ENCODE assay signal across 25 cellular contexts in the genomic region with DNA sequence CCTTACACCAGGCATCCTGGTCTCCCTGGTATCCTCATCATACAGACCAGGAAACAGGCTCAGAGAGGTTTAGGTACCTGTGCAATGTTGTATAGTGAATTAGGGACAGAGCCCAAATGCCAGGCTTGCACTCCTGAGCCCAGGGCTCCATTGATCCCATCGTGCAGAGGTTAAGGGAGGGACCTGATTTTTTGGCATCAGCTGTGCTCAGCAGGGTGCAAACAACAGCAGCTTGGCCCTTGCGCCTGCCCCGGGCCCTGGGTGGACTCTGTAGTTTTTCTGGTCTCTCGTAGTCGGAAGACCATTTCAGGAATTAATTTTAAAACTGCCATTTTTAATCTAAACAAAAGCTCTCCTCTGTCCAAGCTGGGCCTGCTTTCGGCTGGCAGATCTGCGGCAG.
A peak's percentile ranks its signal among the peaks of the same experiment; 100 is the strongest.
DNase-seq lines count a peak whose midpoint lies in the region; FAIRE-seq and TF ChIP-seq lines count a peak whose summit lies in the region.
"Had no signal": no experiment of that assay in that cellular context is flagged by ENCODE, and none has a peak within 500 bp of the region (broad histone marks: within the 10 kb centered on the region; RNA-seq: fewer than 3 reads in every experiment).

No MANE protein-coding gene starts in this region.

- H3K9ac ChIP-seq in MM.1S (ENCODE audit: low read length) (no peak overlapping the region), H1 (replicated peaks in 1 of 4; ENCODE audit: extremely low read depth in 1 of 4, low read depth in 3 of 4, low read length in 3 of 4) (no peak overlapping the region)

- H2BK20ac ChIP-seq in H1 (ENCODE audit: low read length), result no peak overlapping the region

- TF ChIP-seq CTCF in MM.1S (IDR thresholded peaks at IDR 0.05; ENCODE audit: low read length), result no peak
- TF ChIP-seq CTCF in H1 (IDR thresholded peaks at IDR 0.05; ENCODE audit: control extremely low read depth in 1 of 3, insufficient read depth in 1 of 3, low read depth in 1 of 3, low read length in 3 of 3), result no peak
- TF ChIP-seq CTCF in mesothelial cell of epicardium (IDR thresholded peaks at IDR 0.05; ENCODE audit: unreplicated experiment), result no peak
- TF ChIP-seq CTCF in A673 (conservative IDR thresholded peaks at IDR 0.05; ENCODE audit: low read depth, low read length), result no peak

- BruUV-seq in A673 (replicated peaks; lab: Mats Ljungman, UMichigan), result no TSS peak

- no peak overlapping the region for H3K27ac Mint-ChIP-seq in T-helper 2 cell treated with Interferon-gamma antibody and Interleukin-4, amounts not matched to agents 5 μg/mL and 100 μg/mL, for 36 hours
- peak overlapping the region; percentile 74 for H3K27ac Mint-ChIP-seq in mesothelial cell of epicardium
- H3K27ac Mint-ChIP-seq: IgD-negative memory B cell had no signal

- no peak overlapping the region for H3K4ac ChIP-seq in H1 (replicated peaks; ENCODE audit: insufficient read length, low read depth, low read length)

- H3K27me3 Mint-ChIP-seq in T-helper 2 cell treated with Interferon-gamma antibody and Interleukin-4, amounts not matched to agents 5 μg/mL and 100 μg/mL, for 36 hours (ENCODE audit: low read depth), result peaks cover 7% of the 10 kb centered on the region
- H3K27me3 Mint-ChIP-seq in mesothelial cell of epicardium (ENCODE audit: low read depth), result no peaks in the 10 kb centered on the region

- no peak overlapping the region for H3K56ac ChIP-seq in H1 (replicated peaks; ENCODE audit: insufficient read length, low read depth, low read length)

- H3K79me1 ChIP-seq in H1 (ENCODE audit: low read depth, low read length), result peaks cover 4% of the 10 kb centered on the region

- H3K9me3 Mint-ChIP-seq in T-helper 2 cell treated with Interferon-gamma antibody and Interleukin-4, amounts not matched to agents 5 μg/mL and 100 μg/mL, for 36 hours, result no peaks in the 10 kb centered on the region
- H3K9me3 Mint-ChIP-seq in mesothelial cell of epicardium, result no peaks in the 10 kb centered on the region
- H3K9me3 Mint-ChIP-seq: IgD-negative memory B cell had no signal

- no peak overlapping the region for H2BK12ac ChIP-seq in H1 (ENCODE audit: low read depth, low read length)

- intact Hi-C loops in A673 (cut with micrococcal nuclease; ENCODE audit: unreplicated experiment), result loop anchor here (2.0 kb wide), 2 partner anchors 77 to 119 kb away; no protein-coding TSS in a partner anchor

- H3K79me2 ChIP-seq in MM.1S (ENCODE audit: low read length), result no peaks in the 10 kb centered on the region
- H3K79me2 ChIP-seq in H1 (ENCODE audit: control insufficient read depth in 1 of 2, insufficient read depth in 2 of 2, low read length in 2 of 2), result peaks cover 0 to 3% of the 10 kb centered on the region in 2 experiments; a peak in 1 of 4 replicates

- peaks cover 5% of the 10 kb centered on the region; the same call in 1 of the 2 replicates for H3K23me2 ChIP-seq in H1 (ENCODE audit: low read depth, low read length)

- H3F3A ChIP-seq in MM.1S (ENCODE audit: insufficient read depth, low read length), result no peaks in the 10 kb centered on the region

- H3K9me2 ChIP-seq in MM.1S (replicated peaks; ENCODE audit: insufficient read depth, low read length), result no peaks in the 10 kb centered on the region

- no peak for TF ChIP-seq EP300 in H1 (IDR thresholded peaks at IDR 0.05; ENCODE audit: borderline replicate concordance in 1 of 2, low read depth in 2 of 2, low read length in 2 of 2)

- no peak overlapping the region for H3K14ac ChIP-seq in H1 (ENCODE audit: insufficient read length)

- no peak overlapping the region for H4K91ac ChIP-seq in H1 (replicated peaks; ENCODE audit: insufficient read length, low read length)

- no peak for TF ChIP-seq RAD21 in H1 (IDR thresholded peaks at IDR 0.05 in 1 of 2, conservative IDR thresholded peaks at IDR 0.05 in 1 of 2; ENCODE audit: low read depth in 2 of 2, low read length in 2 of 2)

- CTCF ChIA-PET in H1 (lab: Charles Lee; ENCODE audit: partially characterized antibody) (interaction anchor here (0.6 to 2.8 kb wide), 10 partner anchors 16 to 122 kb away, joined by 3 to 20 read pairs (median 4); no protein-coding TSS in a partner anchor), A673 (lab: Charles Lee) (no interaction called here)

- H3K36me3 Mint-ChIP-seq in T-helper 2 cell treated with Interferon-gamma antibody and Interleukin-4, amounts not matched to agents 5 μg/mL and 100 μg/mL, for 36 hours (ENCODE audit: low read depth), result no peaks in the 10 kb centered on the region
- peaks cover 2% of the 10 kb centered on the region for H3K36me3 Mint-ChIP-seq in mesothelial cell of epicardium
- H3K36me3 Mint-ChIP-seq: IgD-negative memory B cell had no signal

- H3K4me2 ChIP-seq in MM.1S (ENCODE audit: low read depth, low read length) (peak overlapping the region; percentile 43; the same call in 1 of the 2 replicates), H1 (ENCODE audit: insufficient read depth in 1 of 2, low read depth in 2 of 2, low read length in 2 of 2) (no peak overlapping the region)

- H3K4me1 Mint-ChIP-seq in T-helper 2 cell treated with Interferon-gamma antibody and Interleukin-4, amounts not matched to agents 5 μg/mL and 100 μg/mL, for 36 hours (ENCODE audit: low read depth), result peaks cover 12% of the 10 kb centered on the region
- peaks cover 24% of the 10 kb centered on the region for H3K4me1 Mint-ChIP-seq in mesothelial cell of epicardium
- H3K4me1 Mint-ChIP-seq: IgD-negative memory B cell had no signal

- H2BK120ac ChIP-seq in H1 (replicated peaks; ENCODE audit: low read depth, low read length), result no peak overlapping the region

- no peak for TF ChIP-seq POLR2A in H1 (IDR thresholded peaks at IDR 0.05; ENCODE audit: control extremely low read depth in 1 of 2, low read depth in 2 of 2, low read length in 2 of 2)

- no peak overlapping the region for H3K23ac ChIP-seq in H1 (ENCODE audit: insufficient read length)

- H4K20me1 ChIP-seq in MM.1S (ENCODE audit: insufficient read depth, low read length) (no peaks in the 10 kb centered on the region), H1 (replicated peaks in 1 of 2; ENCODE audit: control insufficient read depth in 1 of 2, insufficient read depth in 2 of 2, low read length in 2 of 2) (peaks cover 2 to 9% of the 10 kb centered on the region in 2 experiments)

- no peak overlapping the region for H3K18ac ChIP-seq in H1 (ENCODE audit: extremely low read depth, low read length)

- POLR2A ChIA-PET in H1 (lab: Charles Lee; ENCODE audit: partially characterized antibody) (interaction anchor here (2.3 kb wide), 1 partner anchor 133 kb away, joined by 9 read pairs; no protein-coding TSS in a partner anchor), A673 (lab: Charles Lee; ENCODE audit: low non-redundant PET) (no interaction called here)

- no peak for FAIRE-seq in H1 (lab: Jason Lieb, UNC)
- FAIRE-seq: D721Med, H54, HTR-8/SVneo had no signal

- peak overlapping the region; percentile 45; the same call in 1 of the 2 replicates for H2AFZ ChIP-seq in MM.1S (ENCODE audit: low read length)
- H2AFZ ChIP-seq in H1 (ENCODE audit: low read length), result no peak overlapping the region

- no peak for DNase-seq in T-helper 2 cell treated with Interferon-gamma antibody and Interleukin-4, amounts not matched to agents 5 μg/mL and 100 μg/mL, for 36 hours (ENCODE audit: low spot score)
- DNase-seq in T-helper 2 cell (no peak), MM.1S (no peak), H1 (ENCODE audit: low read depth in 1 of 2, low spot score in 2 of 2) (no peak), mesothelial cell of epicardium (ENCODE audit: low spot score in 2 of 2, unreplicated experiment in 2 of 2) (no peak), caudate nucleus (lab: John Stamatoyannopoulos, UW) (no peak), A673 (ENCODE audit: low spot score) (no peak), NCI-H128 (lab: John Stamatoyannopoulos, UW; ENCODE audit: unreplicated experiment) (no peak)
- DNase-seq: DMS53, EL, GF-D8, Karpas-422, NCI-H1092, NCI-H1436 treated with DMSO at 0.1 percent for 48 hours, NCI-H1930, NCI-H2227 treated with DMSO at 0.1 percent for 48 hours, NCI-H510A treated with DMSO at 0.1 percent for 48 hours, NCI-H748 treated with DMSO at 0.1 percent for 48 hours, Peyer's patch had no signal

- WGBS in H1 (ENCODE audit: extremely low coverage in 1 of 2, insufficient coverage in 1 of 2, insufficient read length in 1 of 2, insufficient replicate concordance in 2 of 2, low coverage in 1 of 2, low lambda C conversion rate in 2 of 2, missing lambda C conversion rate in 1 of 2), 2 experiments, result 94% methylated on average over 7 of the region's 7 CpGs; no CpG with 5 or more reads in 1 of the 2 experiments

- H3K4me3 ChIP-seq in MM.1S (ENCODE audit: low read length) (no peak overlapping the region), H1 (ENCODE audit: extremely low read depth in 1 of 4, insufficient read depth in 2 of 4, low read depth in 3 of 4, low read length in 4 of 4) (no peak overlapping the region), A673 (ENCODE audit: low read depth, low read length, poor library complexity, severe bottlenecking) (no peak overlapping the region)
- H3K4me3 ChIP-seq: Peyer's patch had no signal

- H2AK5ac ChIP-seq in H1 (ENCODE audit: low read depth, low read length), result no peak overlapping the region

- H2BK5ac ChIP-seq in H1 (ENCODE audit: low read depth, low read length), result no peak overlapping the region

- H4K8ac ChIP-seq in H1 (ENCODE audit: extremely low read depth, insufficient read depth, low read length), result no peak overlapping the region

- H3K36me3 ChIP-seq in MM.1S (replicated peaks; ENCODE audit: insufficient read depth, low read length) (no peaks in the 10 kb centered on the region), H1 (ENCODE audit: control insufficient read depth in 2 of 4, insufficient read depth in 4 of 4, low read length in 3 of 4) (no peaks in the 10 kb centered on the region), A673 (ENCODE audit: insufficient read depth, low read length, poor library complexity, severe bottlenecking) (no peaks in the 10 kb centered on the region)
- H3K36me3 ChIP-seq: Peyer's patch had no signal

- H3K4me3 Mint-ChIP-seq in T-helper 2 cell treated with Interferon-gamma antibody and Interleukin-4, amounts not matched to agents 5 μg/mL and 100 μg/mL, for 36 hours, result peak overlapping the region; percentile 17
- no peak overlapping the region for H3K4me3 Mint-ChIP-seq in mesothelial cell of epicardium
- H3K4me3 Mint-ChIP-seq: IgD-negative memory B cell had no signal

- H4K5ac ChIP-seq in H1 (ENCODE audit: insufficient read length, low read depth, low read length), result no peak overlapping the region

- no peak overlapping the region for H2BK15ac ChIP-seq in H1 (ENCODE audit: low read length)

- H3K27ac ChIP-seq in MM.1S (ENCODE audit: low read length), result no peak overlapping the region; the same call in 1 of the 2 replicates
- H3K27ac ChIP-seq in H1 (ENCODE audit: low read depth, low read length), result peak overlapping the region; percentile 15; the same call in 1 of the 2 replicates
- H3K27ac ChIP-seq in caudate nucleus (ENCODE audit: low read depth, low read length), result no peak overlapping the region
- H3K27ac ChIP-seq in A673 (ENCODE audit: low read depth, low read length, poor library complexity, severe bottlenecking), result no peak overlapping the region
- H3K27ac ChIP-seq: 22Rv1, C4-2B, Peyer's patch had no signal

- H3K27me3 ChIP-seq in MM.1S (replicated peaks; ENCODE audit: insufficient read depth, low read length) (peaks cover 39% of the 10 kb centered on the region), H1 (replicated peaks in 1 of 4; ENCODE audit: control insufficient read depth in 3 of 4, extremely low read depth in 1 of 4, insufficient read depth in 3 of 4, low read length in 3 of 4) (no peaks in the 10 kb centered on the region), A673 (replicated peaks; ENCODE audit: insufficient read depth, low read depth, low read length, poor library complexity) (no peaks in the 10 kb centered on the region)
- H3K27me3 ChIP-seq: Peyer's patch had no signal

- H3K4me1 ChIP-seq in MM.1S (ENCODE audit: low read length), result peaks cover 11% of the 10 kb centered on the region
- peaks cover 2 to 3% (median 3%) of the 10 kb centered on the region in 4 experiments for H3K4me1 ChIP-seq in H1 (replicated peaks in 1 of 4; ENCODE audit: control insufficient read depth in 3 of 4, insufficient read depth in 4 of 4, low read length in 3 of 4)
- no peaks in the 10 kb centered on the region for H3K4me1 ChIP-seq in A673 (ENCODE audit: insufficient read depth, low read length, poor library complexity, severe bottlenecking)
- H3K4me1 ChIP-seq: Peyer's patch had no signal

- H3K9me3 ChIP-seq in MM.1S (replicated peaks; ENCODE audit: insufficient read depth, low read length) (no peaks in the 10 kb centered on the region), H1 (ENCODE audit: insufficient read depth in 2 of 2, low read depth in 1 of 2, low read length in 1 of 2) (no peaks in the 10 kb centered on the region; a peak in 1 of 4 replicates), A673 (ENCODE audit: low read depth, low read length, poor library complexity, severe bottlenecking) (no peaks in the 10 kb centered on the region)
- H3K9me3 ChIP-seq: Peyer's patch had no signal
